In genomic region chr3:114418107-114418506, GRCh38 we compare ENCODE assay signal across 10 cellular contexts.
DNase-seq lines count a peak whose midpoint lies in the region; ATAC-seq and TF ChIP-seq lines count a peak whose summit lies in the region.
"Had no signal": no experiment of that assay in that cellular context is flagged by ENCODE, and none has a peak within 500 bp of the region (broad histone marks: within the 10 kb centered on the region; RNA-seq: fewer than 3 reads in every experiment).

No MANE protein-coding gene starts in this region.

- H3K27me3 ChIP-seq in gastrocnemius medialis, result no peaks in the 10 kb centered on the region
- H3K27me3 ChIP-seq: colonic mucosa, spleen had no signal

- no peaks in the 10 kb centered on the region for H3K9me3 ChIP-seq in gastrocnemius medialis
- H3K9me3 ChIP-seq: colonic mucosa, spleen had no signal

- H3K4me1 ChIP-seq in gastrocnemius medialis, result peaks cover 88 to 93% of the 10 kb centered on the region in 2 donors
- H3K4me1 ChIP-seq: colonic mucosa had no signal

- intact Hi-C loops in gastrocnemius medialis (cut with DNase I; ENCODE audit: low total_unique reads), result loop anchor here (2.0 to 10.0 kb wide), 4 partner anchors 35 to 263 kb away; no protein-coding TSS in a partner anchor

- H3K27ac ChIP-seq in gastrocnemius medialis, result peak overlapping the region; percentile 53 to 79 (median 72)
- H3K27ac ChIP-seq: colonic mucosa, spleen had no signal

- ATAC-seq in GM19025 (IDR thresholded peaks at IDR 0.05; ENCODE audit: low read depth, unreplicated experiment) (peak; percentile 78), GM21786 (IDR thresholded peaks at IDR 0.05; ENCODE audit: unreplicated experiment) (peak; percentile 84), HG03469 (IDR thresholded peaks at IDR 0.05; ENCODE audit: unreplicated experiment) (peak; percentile 79), gastrocnemius medialis (no peak)

- DNase-seq in gastrocnemius medialis, result no peak
- no peak for DNase-seq in midbrain (lab: John Stamatoyannopoulos, UW)
- DNase-seq in NCI-H128 (lab: John Stamatoyannopoulos, UW; ENCODE audit: unreplicated experiment), result no peak
- no peak for DNase-seq in NCI-H1092 treated with DMSO at 0.1 percent for 48 hours (lab: John Stamatoyannopoulos, UW)
- DNase-seq: colonic mucosa, left cardiac atrium, spleen had no signal

- no peak for TF ChIP-seq POLR2A in gastrocnemius medialis (IDR thresholded peaks at IDR 0.05)

- in situ Hi-C loops in gastrocnemius medialis (cut with MboI; ENCODE audit: low sequenced_read_pairs in 4 of 4), result loop anchor here in 1 of 4 donors (25.0 kb wide), 1 partner anchor 194 kb away; no protein-coding TSS in a partner anchor

- no peaks in the 10 kb centered on the region for H3K36me3 ChIP-seq in gastrocnemius medialis
- H3K36me3 ChIP-seq: colonic mucosa, spleen had no signal

- TF ChIP-seq CTCF in gastrocnemius medialis (IDR thresholded peaks at IDR 0.05 in 4 of 5, conservative IDR thresholded peaks at IDR 0.05 in 1 of 5), result no peak

- H3K4me3 ChIP-seq in gastrocnemius medialis, result no peak overlapping the region
- H3K4me3 ChIP-seq: colonic mucosa, spleen had no signal

Comparison
In these comparisons a context has a peak if more than half of its experiments do, and no peak if none do; other contexts are left out.
1. ATAC-seq: peak in GM19025 (single experiment), GM21786 (single experiment) and HG03469 (single experiment); none in gastrocnemius medialis (0 of 2).